ENCODE assay signal across 1 cellular context in the genomic region with DNA sequence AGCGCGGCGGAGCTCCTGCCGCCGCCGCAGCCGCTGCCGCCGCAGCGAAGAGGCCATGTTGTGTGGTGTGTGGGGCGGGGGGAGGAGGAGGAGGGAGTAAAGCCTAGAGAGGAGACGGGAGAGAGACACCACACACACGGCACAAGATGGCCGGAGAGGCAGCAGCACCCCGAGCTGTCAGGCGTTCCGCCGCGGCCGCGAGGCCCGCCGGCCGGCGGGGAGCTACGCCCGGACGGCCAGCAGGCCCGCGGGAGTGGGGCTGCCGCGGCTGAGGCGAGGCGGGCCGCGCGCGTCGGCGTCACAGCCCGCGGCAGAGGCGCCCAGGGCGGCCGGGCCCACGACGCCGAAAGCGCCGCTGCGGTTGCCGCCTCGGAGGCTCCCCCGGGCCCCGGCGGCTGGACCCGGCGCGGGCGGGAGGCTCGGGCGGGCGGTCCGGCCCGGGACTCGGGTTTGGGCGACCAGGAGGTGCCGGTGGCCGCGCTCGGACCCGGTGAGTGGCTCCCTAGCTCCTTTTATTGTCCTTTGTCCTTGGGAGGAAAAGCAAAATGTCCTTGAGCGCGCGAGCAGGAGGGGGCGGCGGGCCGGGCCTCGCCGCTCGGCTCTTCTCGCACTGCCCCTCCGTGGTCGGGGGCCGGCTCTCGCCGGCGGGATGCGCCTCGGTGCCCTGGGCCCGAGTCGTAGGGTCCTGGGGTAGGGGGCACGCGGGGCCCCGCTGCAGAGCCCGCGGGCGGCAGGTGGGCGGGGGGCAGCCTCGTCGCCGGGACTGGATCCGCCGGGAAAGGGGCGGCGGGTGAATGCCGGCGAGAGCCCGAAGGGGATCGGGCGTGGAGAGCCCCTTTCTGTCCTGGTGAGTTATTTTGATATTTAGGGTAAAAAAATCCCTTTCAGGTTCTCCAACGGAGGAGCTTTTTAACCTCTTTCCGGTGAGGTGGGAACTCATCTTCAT.
TF ChIP-seq lines count a peak whose summit lies in the region.

No MANE protein-coding gene starts in this region.

TF ChIP-seq in endothelial cell of umbilical vein, 7 proteins besides CTCF, POLR2A, EP300 and RAD21 (continued from another document):
- TF ChIP-seq MAX (IDR thresholded peaks at IDR 0.05; ENCODE audit: insufficient read depth, insufficient read length) (peak; percentile 20), GATA2 (IDR thresholded peaks at IDR 0.05; ENCODE audit: insufficient read depth, insufficient read length, low read depth, low read length) (no peak)
